Comparison of ENCODE assay signal across 21 cellular contexts in genomic region chr1:31215083-31215570, GRCh38. TPM values are rescaled to one million over a fixed set of nuclear protein-coding genes. Genes with fewer than 3 reads are reported as not detected.
DNase-seq lines count a peak whose midpoint lies in the region; ATAC-seq, FAIRE-seq and TF ChIP-seq lines count a peak whose summit lies in the region.
"Had no signal": no experiment of that assay in that cellular context is flagged by ENCODE, and none has a peak within 500 bp of the region (broad histone marks: within the 10 kb centered on the region; RNA-seq: fewer than 3 reads in every experiment).

No MANE protein-coding gene starts in this region.

- H3K4me2 ChIP-seq in GM23338 (no peak overlapping the region), H1 (ENCODE audit: insufficient read depth in 1 of 2, low read depth in 2 of 2, low read length in 2 of 2) (no peak overlapping the region), neural progenitor cell (no peak overlapping the region)
- H3K4me2 ChIP-seq: KMS-11 had no signal

- H3K27ac ChIP-seq in GM23338 (ENCODE audit: low read depth) (0 out of 2 replicates have a peak overlapping the region, but pooled peaks have one; percentile 56), H1 (ENCODE audit: low read depth, low read length) (no peak overlapping the region), neural progenitor cell (no peak overlapping the region)
- H3K27ac ChIP-seq: KMS-11 had no signal

- H2BK15ac ChIP-seq in H1 (ENCODE audit: low read length), result no peak overlapping the region

- H3F3A ChIP-seq in GM23338 (replicated peaks; ENCODE audit: low read depth), result 0 out of 2 replicates have a peak, but pooled peaks cover 8% of the 10 kb centered on the region
- H3F3A ChIP-seq in neural progenitor cell (ENCODE audit: low read depth), result peaks cover 13% of the 10 kb centered on the region

- no peak overlapping the region for H3K23ac ChIP-seq in H1 (ENCODE audit: insufficient read length)

- no peak for TF ChIP-seq EP300 in H1 (IDR thresholded peaks at IDR 0.05; ENCODE audit: borderline replicate concordance in 1 of 2, low read depth in 2 of 2, low read length in 2 of 2)

- TF ChIP-seq RAD21 in H1 (IDR thresholded peaks at IDR 0.05 in 1 of 2, conservative IDR thresholded peaks at IDR 0.05 in 1 of 2; ENCODE audit: low read depth in 2 of 2, low read length in 2 of 2), result no peak

- H3K27ac Mint-ChIP-seq in GM23338 (no peak overlapping the region), neural progenitor cell (peak overlapping the region; percentile 90)

- no peak overlapping the region for H2AK5ac ChIP-seq in H1 (ENCODE audit: low read depth, low read length)

- WGBS in H1 (ENCODE audit: extremely low coverage in 1 of 2, insufficient coverage in 1 of 2, insufficient read length in 1 of 2, insufficient replicate concordance in 2 of 2, low coverage in 1 of 2, low lambda C conversion rate in 2 of 2, missing lambda C conversion rate in 1 of 2), 2 experiments, result 84% methylated on average over 10 of the region's 10 CpGs; no CpG with 5 or more reads in 1 of the 2 experiments

- TF ChIP-seq CTCF in GM23338 (conservative IDR thresholded peaks at IDR 0.05; ENCODE audit: low read depth in 2 of 2), result 0 out of 4 replicates have a peak, but pooled peaks of 1 of the 2 experiments have one; percentile 5
- no peak for TF ChIP-seq CTCF in H1 (IDR thresholded peaks at IDR 0.05; ENCODE audit: control extremely low read depth in 1 of 3, insufficient read depth in 1 of 3, low read depth in 1 of 3, low read length in 3 of 3)
- no peak for TF ChIP-seq CTCF in neural progenitor cell (IDR thresholded peaks at IDR 0.05)

- DNase-seq in GM23338 (ENCODE audit: low spot score) (no peak), H1 (ENCODE audit: low read depth in 1 of 2, low spot score in 2 of 2) (no peak), neural progenitor cell (ENCODE audit: low spot score) (no peak), NCI-H1436 treated with DMSO at 0.1 percent for 48 hours (lab: John Stamatoyannopoulos, UW) (no peak), HCEC 1CT (no peak)
- DNase-seq: ACHN, EL, MV-4-11, NCI-H1930, NCI-H510A treated with DMSO at 0.1 percent for 48 hours, NCI-H774, SHP77 treated with DMSO at 0.1 percent for 48 hours had no signal

- POLR2A ChIA-PET in H1 (lab: Charles Lee; ENCODE audit: partially characterized antibody), result interaction anchor here (0.8 to 1.2 kb wide), 3 partner anchors 13 to 149 kb away, joined by 3 to 4 read pairs (median 3); partner anchors contain the start of genes SNRNP40 and ZCCHC17

- H4K5ac ChIP-seq in H1 (ENCODE audit: insufficient read length, low read depth, low read length), result no peak overlapping the region

- H3K9me3 Mint-ChIP-seq in GM23338 (no peaks in the 10 kb centered on the region), neural progenitor cell (peaks cover 14% of the 10 kb centered on the region)

- H3K27me3 Mint-ChIP-seq in GM23338 (ENCODE audit: insufficient read depth, low read depth, poor library complexity) (peaks cover 6% of the 10 kb centered on the region), neural progenitor cell (ENCODE audit: insufficient read depth, low read depth) (peaks cover 2% of the 10 kb centered on the region)

- H3K4me1 Mint-ChIP-seq in GM23338, result peaks cover 17% of the 10 kb centered on the region
- peaks cover 39% of the 10 kb centered on the region for H3K4me1 Mint-ChIP-seq in neural progenitor cell

- H3K56ac ChIP-seq in H1 (replicated peaks; ENCODE audit: insufficient read length, low read depth, low read length), result no peak overlapping the region

- H3K23me2 ChIP-seq in H1 (ENCODE audit: low read depth, low read length), result no peaks in the 10 kb centered on the region

- H3K9me2 ChIP-seq in GM23338 (ENCODE audit: insufficient read depth), result no peaks in the 10 kb centered on the region

- H3K4me1 ChIP-seq in GM23338 (ENCODE audit: insufficient read depth) (peaks cover 10% of the 10 kb centered on the region; the same call in 1 of the 2 replicates), H1 (replicated peaks in 1 of 4; ENCODE audit: control insufficient read depth in 3 of 4, insufficient read depth in 4 of 4, low read length in 3 of 4) (peaks cover 0 to 9% (median 2%) of the 10 kb centered on the region in 4 experiments; a peak in 5 of 7 replicates), neural progenitor cell (peaks cover 16% of the 10 kb centered on the region)

- H3K27me3 ChIP-seq in GM23338 (ENCODE audit: insufficient read depth) (no peaks in the 10 kb centered on the region), H1 (replicated peaks in 1 of 4; ENCODE audit: control insufficient read depth in 3 of 4, extremely low read depth in 1 of 4, insufficient read depth in 3 of 4, low read length in 3 of 4) (no peaks in the 10 kb centered on the region), neural progenitor cell (no peaks in the 10 kb centered on the region)

- ATAC-seq in GM23338 (peak; percentile 29), SK-N-SH treated with all-trans-retinoic acid at 6 μM for 48 hours (peak; percentile 25; the same call in 2 of the 3 replicates), GM19324 (IDR thresholded peaks at IDR 0.05; ENCODE audit: low FRiP score, unreplicated experiment) (no peak), HG02623 (IDR thresholded peaks at IDR 0.05; ENCODE audit: unreplicated experiment) (no peak)
- ATAC-seq: GM12878 had no signal

- CTCF ChIA-PET in H1 (lab: Charles Lee; ENCODE audit: partially characterized antibody), result interaction anchor here (0.7 to 5.9 kb wide), 13 partner anchors 8 to 180 kb away, joined by 3 to 53 read pairs (median 5); no protein-coding TSS in a partner anchor

- no peak overlapping the region for H2BK120ac ChIP-seq in H1 (replicated peaks; ENCODE audit: low read depth, low read length)

- peak overlapping the region in 1 of 4 experiments; percentile 32; a peak in 1 of 7 replicates for H3K9ac ChIP-seq in H1 (replicated peaks in 1 of 4; ENCODE audit: extremely low read depth in 1 of 4, low read depth in 3 of 4, low read length in 3 of 4)
- no peak overlapping the region for H3K9ac ChIP-seq in neural progenitor cell
- H3K9ac ChIP-seq: KMS-11 had no signal

- H4K20me1 ChIP-seq in GM23338 (replicated peaks; ENCODE audit: insufficient read depth) (0 out of 2 replicates have a peak, but pooled peaks cover 4% of the 10 kb centered on the region), H1 (replicated peaks in 1 of 2; ENCODE audit: control insufficient read depth in 1 of 2, insufficient read depth in 2 of 2, low read length in 2 of 2) (peaks cover 0 to 8% of the 10 kb centered on the region in 2 experiments), neural progenitor cell (ENCODE audit: low read depth) (peaks cover 10% of the 10 kb centered on the region)

- no peaks in the 10 kb centered on the region for H3K9me3 ChIP-seq in H1 (ENCODE audit: insufficient read depth in 2 of 2, low read depth in 1 of 2, low read length in 1 of 2)
- no peaks in the 10 kb centered on the region for H3K9me3 ChIP-seq in neural progenitor cell (ENCODE audit: low read depth)

- no peak overlapping the region for H4K8ac ChIP-seq in H1 (ENCODE audit: extremely low read depth, insufficient read depth, low read length)

- H2BK20ac ChIP-seq in H1 (ENCODE audit: low read length), result no peak overlapping the region

- H2BK12ac ChIP-seq in H1 (ENCODE audit: low read depth, low read length), result no peak overlapping the region

- H2BK5ac ChIP-seq in H1 (ENCODE audit: low read depth, low read length), result no peak overlapping the region

- no peak overlapping the region for H3K18ac ChIP-seq in H1 (ENCODE audit: extremely low read depth, low read length)

- H3K36me3 ChIP-seq in GM23338 (ENCODE audit: insufficient read depth) (no peaks in the 10 kb centered on the region), H1 (ENCODE audit: control insufficient read depth in 2 of 4, insufficient read depth in 4 of 4, low read length in 3 of 4) (no peaks in the 10 kb centered on the region), neural progenitor cell (no peaks in the 10 kb centered on the region)

- H3K4me3 ChIP-seq in GM23338 (no peak overlapping the region), H1 (ENCODE audit: extremely low read depth in 1 of 4, insufficient read depth in 2 of 4, low read depth in 3 of 4, low read length in 4 of 4) (no peak overlapping the region), neural progenitor cell (no peak overlapping the region)
- H3K4me3 ChIP-seq: GM12878 had no signal

- H4K91ac ChIP-seq in H1 (replicated peaks; ENCODE audit: insufficient read length, low read length), result no peak overlapping the region

- no peaks in the 10 kb centered on the region; the same call in 1 of the 2 replicates for H3K79me1 ChIP-seq in H1 (ENCODE audit: low read depth, low read length)

- H3K4me3 Mint-ChIP-seq in GM23338 (no peak overlapping the region), neural progenitor cell (no peak overlapping the region)

- no peak overlapping the region for H3K14ac ChIP-seq in H1 (ENCODE audit: insufficient read length)

- H2AFZ ChIP-seq in GM23338 (no peak overlapping the region), H1 (ENCODE audit: low read length) (no peak overlapping the region), neural progenitor cell (replicated peaks) (no peak overlapping the region)

- FAIRE-seq in H1 (lab: Jason Lieb, UNC), result no peak
- FAIRE-seq: D721Med, GM12878, GM19239 had no signal

- no peak overlapping the region for H3K4ac ChIP-seq in H1 (replicated peaks; ENCODE audit: insufficient read length, low read depth, low read length)

- no peaks in the 10 kb centered on the region; the same call in 1 of the 2 replicates for H3K79me2 ChIP-seq in GM23338 (replicated peaks; ENCODE audit: insufficient read depth)
- no peaks in the 10 kb centered on the region; a peak in 1 of 4 replicates for H3K79me2 ChIP-seq in H1 (ENCODE audit: control insufficient read depth in 1 of 2, insufficient read depth in 2 of 2, low read length in 2 of 2)
- no peaks in the 10 kb centered on the region for H3K79me2 ChIP-seq in neural progenitor cell (ENCODE audit: low read depth)

- H3K36me3 Mint-ChIP-seq in GM23338 (ENCODE audit: low read depth) (no peaks in the 10 kb centered on the region; the same call in 2 of the 3 replicates), neural progenitor cell (peaks cover 9% of the 10 kb centered on the region)

- no peak for TF ChIP-seq POLR2A in H1 (IDR thresholded peaks at IDR 0.05; ENCODE audit: control extremely low read depth in 1 of 2, low read depth in 2 of 2, low read length in 2 of 2)

TF ChIP-seq in H1, 55 proteins besides CTCF, POLR2A, EP300 and RAD21 (continues in another document):
- no peak for TF ChIP-seq MAFK (IDR thresholded peaks at IDR 0.05; ENCODE audit: low read depth, low read length)

RNA-seq across cellular contexts. Expression of gene NKAIN1, which starts 24.6 kb away (rescaled TPM):
- total RNA-seq in GM23338 (2014; rRNA removed; shearing (Covaris generic)), result 38.4 and 56.7 TPM in 2 replicates
- 14.7 and 18.1 TPM in 2 replicates for polyA plus RNA-seq in GM23338 (2016; fragmentation: Nextera tagmentation; extraction: Ambion mirVana)
- 59.1 and 59.3 TPM in 2 replicates for total RNA-seq in H1 (2021; fragmentation: NEBNext Ultra II Directional; extraction: Animal tissue kit (Norgen Biotek cat#: 25700))
- 66.9 and 117 TPM in 2 replicates for polyA plus RNA-seq in H1 (2011; rRNA removed)
- polyA plus RNA-seq in H1 (2011; cell fraction: cytosol; rRNA removed), result 40.4 TPM
- polyA plus RNA-seq in H1 (2011; cell fraction: nucleus; rRNA removed), result 79.6 TPM
- 45.8 to 59.1 TPM (median 49.2 TPM) in 4 replicates for polyA plus RNA-seq in H1 (2012, experiment 1 of 2)
- 63.2 TPM for polyA plus RNA-seq in H1 (2012, experiment 2 of 2)
- 38.8 TPM for polyA plus RNA-seq in H1 (2013, experiment 1 of 2)
- 46.7 TPM for polyA plus RNA-seq in H1 (2013, experiment 2 of 2)
- 152 and 153 TPM in 2 replicates for polyA minus RNA-seq in H1 (2011; rRNA and poly(A)+ RNA removed)
- 35.4 TPM for polyA minus RNA-seq in H1 (2011; cell fraction: cytosol; rRNA and poly(A)+ RNA removed)
- 17.1 TPM for polyA minus RNA-seq in H1 (2011; cell fraction: nucleus; rRNA and poly(A)+ RNA removed)
- total RNA-seq in neural progenitor cell (ENCODE audit: low replicate concordance), result 14.5 and 24.0 TPM in 2 replicates
- total RNA-seq: GM12878; HT-29; T-helper 1 cell treated with Interleukin-12 subunit alpha and Interleukin-12 subunit beta and Interleukin-4 antibody, amounts not matched to agents 30 ng/mL and 1 ng/mL, for 36 hours had no signal
- polyA plus RNA-seq: GM12878 had no signal

Comparison
In these comparisons a context has a peak if more than half of its experiments do, and no peak if none do; other contexts are left out.
1. ATAC-seq: peak in GM23338 (single experiment) and SK-N-SH treated with all-trans-retinoic acid at 6 μM for 48 hours (single experiment); none in GM19324 (single experiment) and HG02623 (single experiment).